ENCODE assay signal across 8 cellular contexts in genomic region chr9:129258124-129258822, GRCh38.
A peak's percentile ranks its signal among the peaks of the same experiment; 100 is the strongest.
DNase-seq lines count a peak whose midpoint lies in the region; ATAC-seq and TF ChIP-seq lines count a peak whose summit lies in the region.

No MANE protein-coding gene starts in this region.

- H3K27me3 ChIP-seq in HUES48 (ENCODE audit: control insufficient read depth, insufficient read depth, low read length) (peaks cover 47% of the 10 kb centered on the region), thyroid gland (no peaks in the 10 kb centered on the region)

- peaks cover 9% of the 10 kb centered on the region for H3K4me1 ChIP-seq in HUES48 (ENCODE audit: control insufficient read depth, insufficient read depth, low read length)
- H3K4me1 ChIP-seq in thyroid gland, result peaks cover 5 to 11% of the 10 kb centered on the region in 2 donors

- no peak for TF ChIP-seq CTCF in thyroid gland (IDR thresholded peaks at IDR 0.05)

- H3K36me3 ChIP-seq in HUES48 (ENCODE audit: control insufficient read depth, insufficient read depth, low read length) (no peaks in the 10 kb centered on the region), thyroid gland (no peaks in the 10 kb centered on the region)

- no peak for TF ChIP-seq POLR2A in thyroid gland (IDR thresholded peaks at IDR 0.05)

- H3K27ac ChIP-seq in HUES48 (ENCODE audit: low read depth, low read length) (no peak overlapping the region), thyroid gland (peak overlapping the region in 1 of 3 donors; percentile 12)

- peak overlapping the region; percentile 52; the same call in 1 of the 2 replicates for H3K9ac ChIP-seq in HUES48 (ENCODE audit: low read depth, low read length)

- DNase-seq in COLO668 (lab: John Stamatoyannopoulos, UW; ENCODE audit: unreplicated experiment) (peak; percentile 83), T-helper 1 cell (peak; percentile 80 to 88 (median 84)), amygdala (lab: John Stamatoyannopoulos, UW) (peak; percentile 24 to 93 (median 82)), left cardiac atrium (peak; percentile 96), posterior vena cava (ENCODE audit: low spot score) (peak; percentile 98), thyroid gland (peak; percentile 72 to 80)

- WGBS in thyroid gland, 2 donors, result 13 to 16% methylated on average over 28 to 41 of the region's 62 CpGs

- H3K9me3 ChIP-seq in HUES48 (ENCODE audit: control insufficient read depth, insufficient read depth, low read length) (no peaks in the 10 kb centered on the region), thyroid gland (no peaks in the 10 kb centered on the region)

- peak; percentile 90 to 93 for ATAC-seq in left cardiac atrium
- no peak for ATAC-seq in HG03025 (IDR thresholded peaks at IDR 0.05; ENCODE audit: low FRiP score, unreplicated experiment)

- intact Hi-C loops in left cardiac atrium (cut with DNase I), result loop anchor here in 1 of 2 donors (10.0 kb wide), 1 partner anchor 83 kb away; the partner anchor contains the start of gene IER5L
- intact Hi-C loops in posterior vena cava (cut with DNase I), result no loop called here
- intact Hi-C loops in thyroid gland (cut with DNase I), result no loop called here

- peak overlapping the region; percentile 52 for H3K4me3 ChIP-seq in HUES48 (ENCODE audit: low read depth, low read length)
- H3K4me3 ChIP-seq in thyroid gland (replicated peaks in 1 of 3), result no peak overlapping the region
